In genomic region chr15:31295660-31296059, GRCh38 we compare ENCODE assay signal across 27 cellular contexts. TPM values are rescaled to one million over a fixed set of nuclear protein-coding genes. Genes with fewer than 3 reads are reported as not detected.
DNase-seq lines count a peak whose midpoint lies in the region; ATAC-seq, FAIRE-seq and TF ChIP-seq lines count a peak whose summit lies in the region.
"Had no signal": no experiment of that assay in that cellular context is flagged by ENCODE, and none has a peak within 500 bp of the region (broad histone marks: within the 10 kb centered on the region; RNA-seq: fewer than 3 reads in every experiment).

No MANE protein-coding gene starts in this region.

- no peak overlapping the region for H3K23ac ChIP-seq in H1 (ENCODE audit: insufficient read length)

- H2AFZ ChIP-seq in H1 (ENCODE audit: low read length) = no peak overlapping the region

- H3K4me1 Mint-ChIP-seq in Caco-2 (ENCODE audit: low read depth, unreplicated experiment) = peaks cover 23% of the 10 kb centered on the region
- H3K4me1 Mint-ChIP-seq: activated CD4-positive, alpha-beta T cell treated with anti-CD3 and anti-CD28 coated beads for 36 hours; CD8-positive, alpha-beta memory T cell; central memory CD8-positive, alpha-beta T cell had no signal

- peaks cover 11% of the 10 kb centered on the region for H3K27me3 Mint-ChIP-seq in Caco-2 (ENCODE audit: insufficient read depth, unreplicated experiment)
- H3K27me3 Mint-ChIP-seq: activated CD4-positive, alpha-beta T cell treated with anti-CD3 and anti-CD28 coated beads for 36 hours had no signal

- H2BK20ac ChIP-seq in H1 (ENCODE audit: low read length) = peak overlapping the region; percentile 48; the same call in 1 of the 2 replicates

- no peak overlapping the region for H4K5ac ChIP-seq in H1 (ENCODE audit: insufficient read length, low read depth, low read length)

- no peaks in the 10 kb centered on the region for H3K9me3 Mint-ChIP-seq in Caco-2 (ENCODE audit: unreplicated experiment)
- H3K9me3 Mint-ChIP-seq: CD8-positive, alpha-beta memory T cell; central memory CD8-positive, alpha-beta T cell; naive B cell; stimulated activated memory B cell treated with anti-CD40 and anti-IgM and Interleukin-4, amounts not matched to agents 10 μg/mL and 1 μg/mL and 100 μg/mL, for 72 hours; T-cell had no signal

- TF ChIP-seq CTCF in A549 (IDR thresholded peaks at IDR 0.05) (no peak), Caco-2 (IDR thresholded peaks at IDR 0.05; ENCODE audit: insufficient read depth in 1 of 2, low read depth in 1 of 2, low read length in 1 of 2, severe bottlenecking in 1 of 2, unreplicated experiment in 1 of 2) (no peak), H1 (IDR thresholded peaks at IDR 0.05; ENCODE audit: control extremely low read depth in 1 of 3, insufficient read depth in 1 of 3, low read depth in 1 of 3, low read length in 3 of 3) (no peak)

- no peaks in the 10 kb centered on the region for H3K9me3 ChIP-seq in A549
- H3K9me3 ChIP-seq in Caco-2 = no peaks in the 10 kb centered on the region
- H3K9me3 ChIP-seq in H1 (ENCODE audit: insufficient read depth in 2 of 2, low read depth in 1 of 2, low read length in 1 of 2) = no peaks in the 10 kb centered on the region
- H3K9me3 ChIP-seq: MG63, pancreas had no signal

- H3K36me3 ChIP-seq in Caco-2 (ENCODE audit: control insufficient read depth, insufficient read depth, low read length) (no peaks in the 10 kb centered on the region), H1 (ENCODE audit: control insufficient read depth in 2 of 4, insufficient read depth in 4 of 4, low read length in 3 of 4) (no peaks in the 10 kb centered on the region)
- H3K36me3 ChIP-seq: MG63, pancreas had no signal

- H3K4me3 ChIP-seq in A549 (no peak overlapping the region), Caco-2 (ENCODE audit: low read depth, low read length) (no peak overlapping the region), H1 (ENCODE audit: extremely low read depth in 1 of 4, insufficient read depth in 2 of 4, low read depth in 3 of 4, low read length in 4 of 4) (no peak overlapping the region)
- H3K4me3 ChIP-seq: MG63, pancreas had no signal

- H2BK120ac ChIP-seq in H1 (replicated peaks; ENCODE audit: low read depth, low read length) = no peak overlapping the region

- TF ChIP-seq POLR2A in A549 (IDR thresholded peaks at IDR 0.05; ENCODE audit: low read length) = no peak
- no peak for TF ChIP-seq POLR2A in H1 (IDR thresholded peaks at IDR 0.05; ENCODE audit: control extremely low read depth in 1 of 2, low read depth in 2 of 2, low read length in 2 of 2)

- H3K4me1 ChIP-seq in A549 (peaks cover 63% of the 10 kb centered on the region), Caco-2 (peaks cover 31% of the 10 kb centered on the region), H1 (replicated peaks in 1 of 4; ENCODE audit: control insufficient read depth in 3 of 4, insufficient read depth in 4 of 4, low read length in 3 of 4) (peaks cover 2 to 15% (median 11%) of the 10 kb centered on the region in 4 experiments)

- POLR2A ChIA-PET in A549 (lab: Yijun Ruan, JAX) = no interaction called here
- POLR2A ChIA-PET in Caco-2 (lab: Charles Lee) = no interaction called here
- POLR2A ChIA-PET in H1 (lab: Charles Lee; ENCODE audit: partially characterized antibody) = interaction anchor here (1.2 to 1.5 kb wide), 2 partner anchors 13 to 71 kb away, joined by 3 to 4 read pairs; no protein-coding TSS in a partner anchor

- TF ChIP-seq EP300 in A549 (IDR thresholded peaks at IDR 0.05) (no peak), H1 (IDR thresholded peaks at IDR 0.05; ENCODE audit: borderline replicate concordance in 1 of 2, low read depth in 2 of 2, low read length in 2 of 2) (no peak)

- H3K18ac ChIP-seq in H1 (ENCODE audit: extremely low read depth, low read length) = no peak overlapping the region

- H4K20me1 ChIP-seq in H1 (replicated peaks in 1 of 2; ENCODE audit: control insufficient read depth in 1 of 2, insufficient read depth in 2 of 2, low read length in 2 of 2) = no peaks in the 10 kb centered on the region

- H3K4me2 ChIP-seq in A549 (peak overlapping the region; percentile 71), H1 (ENCODE audit: insufficient read depth in 1 of 2, low read depth in 2 of 2, low read length in 2 of 2) (no peak overlapping the region)

- TF ChIP-seq RAD21 in A549 (conservative IDR thresholded peaks at IDR 0.05 in 1 of 2, IDR thresholded peaks at IDR 0.05 in 1 of 2) = no peak
- no peak for TF ChIP-seq RAD21 in H1 (IDR thresholded peaks at IDR 0.05 in 1 of 2, conservative IDR thresholded peaks at IDR 0.05 in 1 of 2; ENCODE audit: low read depth in 2 of 2, low read length in 2 of 2)

- FAIRE-seq in A549 (lab: Jason Lieb, UNC) (no peak), H1 (lab: Jason Lieb, UNC) (no peak)
- FAIRE-seq: frontal cortex, keratinocyte, pancreas had no signal

- 83% methylated on average over 8 of the region's 8 CpGs for WGBS in A549 (ENCODE audit: missing lambda C conversion rate)
- 81% methylated on average over 8 of the region's 8 CpGs; no CpG with 5 or more reads in 1 of the 2 experiments for WGBS in H1 (ENCODE audit: extremely low coverage in 1 of 2, insufficient coverage in 1 of 2, insufficient read length in 1 of 2, insufficient replicate concordance in 2 of 2, low coverage in 1 of 2, low lambda C conversion rate in 2 of 2, missing lambda C conversion rate in 1 of 2), 2 experiments

- no peak for ATAC-seq in A549
- ATAC-seq: activated CD4-positive, alpha-beta T cell treated with anti-CD3 and anti-CD28 coated beads for 36 hours; stimulated activated memory B cell treated with anti-CD40 and anti-IgM and Interleukin-4, amounts not matched to agents 10 μg/mL and 1 μg/mL and 100 μg/mL, for 72 hours; T-cell had no signal

- H4K91ac ChIP-seq in H1 (replicated peaks; ENCODE audit: insufficient read length, low read length) = no peak overlapping the region

- no peak overlapping the region for H3K14ac ChIP-seq in H1 (ENCODE audit: insufficient read length)

- no peak overlapping the region for H3K4ac ChIP-seq in H1 (replicated peaks; ENCODE audit: insufficient read length, low read depth, low read length)

- no peak overlapping the region for H4K8ac ChIP-seq in H1 (ENCODE audit: extremely low read depth, insufficient read depth, low read length)

- H2BK12ac ChIP-seq in H1 (ENCODE audit: low read depth, low read length) = peak overlapping the region; percentile 60; the same call in 1 of the 2 replicates

- no peak overlapping the region for H2AK5ac ChIP-seq in H1 (ENCODE audit: low read depth, low read length)

- no peaks in the 10 kb centered on the region for H3K36me3 Mint-ChIP-seq in Caco-2 (ENCODE audit: insufficient read depth, unreplicated experiment)
- H3K36me3 Mint-ChIP-seq: CD8-positive, alpha-beta memory T cell; naive B cell; stimulated activated memory B cell treated with anti-CD40 and anti-IgM and Interleukin-4, amounts not matched to agents 10 μg/mL and 1 μg/mL and 100 μg/mL, for 72 hours; T-cell had no signal

- DNase-seq in A549 (ENCODE audit: low read depth in 1 of 2, low spot score in 1 of 2) (no peak), Caco-2 (peak in 1 of 2 experiments; percentile 21), H1 (ENCODE audit: low read depth in 1 of 2, low spot score in 2 of 2) (peak in 1 of 2 experiments; percentile 39), posterior vena cava (ENCODE audit: low spot score) (peak; percentile 64), NCI-H1930 (lab: John Stamatoyannopoulos, UW) (no peak), SKM-1 treated with dmso at 0.1 percent for 144 hours (lab: John Stamatoyannopoulos, UW; ENCODE audit: unreplicated experiment) (no peak)
- DNase-seq in activated naive CD4-positive, alpha-beta T cell treated with anti-CD3 and anti-CD28 coated beads, Interleukin-2, amount 50 U/mL, for 16 hours = no peak
- DNase-seq: activated CD4-positive, alpha-beta T cell treated with anti-CD3 and anti-CD28 coated beads for 36 hours; activated naive CD4-positive, alpha-beta T cell treated with Interleukin-2 at 50 U/mL for 16 hours; activated T-cell treated with anti-CD3 and anti-CD28 coated beads for 4 hours; anterior cingulate cortex; CD8-positive, alpha-beta memory T cell; effector CD8-positive, alpha-beta T cell; H7; mesenchymal stem cell; MG63; naive B cell; NCI-H1694 treated with DMSO at 0.1 percent for 48 hours; NCI-H2227 treated with DMSO at 0.1 percent for 48 hours; pancreas; stimulated activated CD4-positive, alpha-beta T cell treated with anti-CD3 and anti-CD28 coated beads, Interleukin-1b, Interleukin-23, amount 100 ng/mL, for 48 hours; T-cell; trophoblast cell had no signal

- H3K56ac ChIP-seq in H1 (replicated peaks; ENCODE audit: insufficient read length, low read depth, low read length) = no peak overlapping the region

- no peaks in the 10 kb centered on the region for H3K79me1 ChIP-seq in H1 (ENCODE audit: low read depth, low read length)

- H3K27me3 ChIP-seq in Caco-2 (replicated peaks; ENCODE audit: control insufficient read depth, insufficient read depth, low read length) (no peaks in the 10 kb centered on the region), H1 (replicated peaks in 1 of 4; ENCODE audit: control insufficient read depth in 3 of 4, extremely low read depth in 1 of 4, insufficient read depth in 3 of 4, low read length in 3 of 4) (no peaks in the 10 kb centered on the region; a peak in 1 of 7 replicates)
- H3K27me3 ChIP-seq: pancreas had no signal

- H3K4me3 Mint-ChIP-seq in Caco-2 (ENCODE audit: unreplicated experiment) = no peak overlapping the region
- H3K4me3 Mint-ChIP-seq: activated CD4-positive, alpha-beta T cell treated with anti-CD3 and anti-CD28 coated beads for 36 hours; CD8-positive, alpha-beta memory T cell; central memory CD8-positive, alpha-beta T cell; naive B cell; stimulated activated memory B cell treated with anti-CD40 and anti-IgM and Interleukin-4, amounts not matched to agents 10 μg/mL and 1 μg/mL and 100 μg/mL, for 72 hours; T-cell had no signal

- H3K23me2 ChIP-seq in H1 (ENCODE audit: low read depth, low read length) = no peaks in the 10 kb centered on the region; the same call in 1 of the 2 replicates

- intact Hi-C loops in Caco-2 (cut with micrococcal nuclease; ENCODE audit: unreplicated experiment) = loop anchor here (1.0 kb wide), 1 partner anchor 31 kb away; the partner anchor contains the start of gene KLF13
- intact Hi-C loops in posterior vena cava (cut with DNase I) = no loop called here

- H3K27ac Mint-ChIP-seq in Caco-2 (ENCODE audit: unreplicated experiment) = peak overlapping the region; percentile 49
- H3K27ac Mint-ChIP-seq: activated CD4-positive, alpha-beta T cell treated with anti-CD3 and anti-CD28 coated beads for 36 hours; CD8-positive, alpha-beta memory T cell; naive B cell; T-cell had no signal

- no peak overlapping the region for H3K9ac ChIP-seq in H1 (replicated peaks in 1 of 4; ENCODE audit: extremely low read depth in 1 of 4, low read depth in 3 of 4, low read length in 3 of 4)

- CTCF ChIA-PET in A549 (lab: Yijun Ruan, JAX) (interaction anchor here (0.6 to 1.4 kb wide), 3 partner anchors 11 to 80 kb away, joined by 3 to 4 read pairs (median 3); no protein-coding TSS in a partner anchor), Caco-2 (lab: Charles Lee) (no interaction called here), H1 (lab: Charles Lee; ENCODE audit: partially characterized antibody) (interaction anchor here (0.8 to 1.4 kb wide), 2 partner anchors 20 to 81 kb away, joined by 3 to 4 read pairs; no protein-coding TSS in a partner anchor)

- no peak overlapping the region for H2BK5ac ChIP-seq in H1 (ENCODE audit: low read depth, low read length)

- H3K27ac ChIP-seq in A549 = peak overlapping the region; percentile 67 to 88
- no peak overlapping the region for H3K27ac ChIP-seq in H1 (ENCODE audit: low read depth, low read length)

- no peaks in the 10 kb centered on the region for H3K79me2 ChIP-seq in H1 (ENCODE audit: control insufficient read depth in 1 of 2, insufficient read depth in 2 of 2, low read length in 2 of 2)

- H2BK15ac ChIP-seq in H1 (ENCODE audit: low read length) = 0 out of 2 replicates have a peak overlapping the region, but pooled peaks have one; percentile 53

- BruUV-seq in Caco-2 (replicated peaks; lab: Mats Ljungman, UMichigan) = no TSS peak

RNA-seq across cellular contexts. Expression of gene KLF13, which starts 31.0 kb away (rescaled TPM):
- 53.5 and 67.0 TPM in 2 replicates for polyA plus RNA-seq in A549 (2011; rRNA removed)
- 15.0 and 19.2 TPM in 2 replicates for polyA plus RNA-seq in A549 (2012; cell fraction: cytosol; rRNA removed)
- polyA plus RNA-seq in A549 (2012; cell fraction: nucleus; rRNA removed) = 14.2 and 14.3 TPM in 2 replicates
- 42.7 to 53.5 TPM (median 52.5 TPM) in 3 replicates for polyA plus RNA-seq in A549 (2017; fragmentation: RNase III; extraction: RNeasy Plus Mini Kit Qiagen cat#74134 plus additional on column Dnase treatment)
- polyA minus RNA-seq in A549 (2011; rRNA and poly(A)+ RNA removed) = 38.8 and 42.3 TPM in 2 replicates
- 16.6 and 18.8 TPM in 2 replicates for total RNA-seq in Caco-2 (2022)
- 32.4 and 33.4 TPM in 2 replicates for total RNA-seq in H1 (2021; fragmentation: NEBNext Ultra II Directional; extraction: Animal tissue kit (Norgen Biotek cat#: 25700))
- 15.7 and 18.3 TPM in 2 replicates for polyA plus RNA-seq in H1 (2011; rRNA removed)
- polyA plus RNA-seq in H1 (2011; cell fraction: cytosol; rRNA removed) = 16.2 TPM
- 17.3 TPM for polyA plus RNA-seq in H1 (2011; cell fraction: nucleus; rRNA removed)
- polyA plus RNA-seq in H1 (2012, experiment 1 of 2) = 21.5 to 39.3 TPM (median 24.4 TPM) in 4 replicates
- 13.0 TPM for polyA plus RNA-seq in H1 (2012, experiment 2 of 2)
- 34.5 TPM for polyA plus RNA-seq in H1 (2013, experiment 1 of 2)
- 37.8 TPM for polyA plus RNA-seq in H1 (2013, experiment 2 of 2)
- polyA minus RNA-seq in H1 (2011; rRNA and poly(A)+ RNA removed) = 15.4 and 21.4 TPM in 2 replicates
- 21.7 TPM for polyA minus RNA-seq in H1 (2011; cell fraction: cytosol; rRNA and poly(A)+ RNA removed)
- 10.9 TPM for polyA minus RNA-seq in H1 (2011; cell fraction: nucleus; rRNA and poly(A)+ RNA removed)
- total RNA-seq in posterior vena cava = 10 to 100 TPM; 49.6 to 97.8 TPM
